In the genomic region with DNA sequence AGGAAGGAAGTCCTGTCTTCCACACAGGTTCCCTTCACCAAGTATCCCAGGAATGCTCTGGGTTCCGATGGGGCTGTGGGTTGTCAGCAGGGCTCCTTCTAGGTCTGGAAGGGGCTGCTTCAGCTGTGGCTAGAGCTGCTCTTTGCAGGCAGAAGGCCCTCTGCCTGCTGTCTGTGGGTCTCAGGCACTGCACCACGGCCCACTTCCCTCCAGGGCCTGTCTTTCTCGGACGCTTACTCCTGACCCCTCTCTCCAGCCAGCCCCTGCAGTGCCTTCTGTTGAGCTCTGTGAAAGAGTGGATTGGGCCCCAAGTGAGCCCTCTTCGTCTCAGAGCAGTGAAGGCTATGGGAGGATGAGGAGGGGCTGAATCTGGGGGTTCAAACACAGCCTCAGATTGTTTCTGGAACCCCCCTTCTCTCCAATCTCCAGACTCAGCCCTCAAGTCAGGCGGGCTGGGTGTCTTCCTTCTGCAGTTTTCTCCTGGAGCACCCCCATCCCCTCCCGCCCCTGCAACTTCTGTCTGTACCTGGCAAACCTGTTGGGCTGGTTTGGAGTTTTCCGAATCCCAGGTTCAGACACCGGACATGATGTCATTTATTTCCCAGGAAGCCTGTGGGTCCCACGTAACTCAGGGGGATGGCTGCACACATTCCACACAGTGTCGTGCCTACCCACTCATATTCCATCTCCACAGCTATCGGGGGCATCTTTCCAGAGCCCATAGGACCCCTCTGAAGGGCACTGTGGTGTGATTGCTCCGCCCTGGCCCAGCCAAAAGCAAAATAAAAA, we compare ENCODE assay signal across 1 cellular context.
TF ChIP-seq lines count a peak whose summit lies in the region.

No MANE protein-coding gene starts in this region.

TF ChIP-seq in K562, 482 proteins besides CTCF, POLR2A, EP300 and RAD21:
- TF ChIP-seq ETS1 (conservative IDR thresholded peaks at IDR 0.05; ENCODE audit: control insufficient read depth, low read depth, low read length) (no peak), FIP1L1 (IDR thresholded peaks at IDR 0.05; ENCODE audit: low read depth, low read length, poor library complexity, severe bottlenecking) (no peak), ZNF785 (CRISPR knock-in tag; IDR thresholded peaks at IDR 0.05) (no peak), JUN (IDR thresholded peaks at IDR 0.05; ENCODE audit: borderline replicate concordance, low read depth, low read length) (no peak), JUN (CRISPR knock-in tag; IDR thresholded peaks at IDR 0.05; ENCODE audit: borderline replicate concordance) (no peak), RBM14 (IDR thresholded peaks at IDR 0.05; ENCODE audit: borderline replicate concordance, insufficient read depth, low read depth, low read length) (no peak), ZSCAN32 (CRISPR knock-in tag; IDR thresholded peaks at IDR 0.05) (no peak), ETV6 (IDR thresholded peaks at IDR 0.05; ENCODE audit: borderline replicate concordance in 1 of 2, low read depth in 2 of 2, low read length in 1 of 2) (no peak), ETV6 (CRISPR knock-in tag; IDR thresholded peaks at IDR 0.05; ENCODE audit: borderline replicate concordance) (no peak)
